ENCODE assay signal across 4 cellular contexts in the genomic region with DNA sequence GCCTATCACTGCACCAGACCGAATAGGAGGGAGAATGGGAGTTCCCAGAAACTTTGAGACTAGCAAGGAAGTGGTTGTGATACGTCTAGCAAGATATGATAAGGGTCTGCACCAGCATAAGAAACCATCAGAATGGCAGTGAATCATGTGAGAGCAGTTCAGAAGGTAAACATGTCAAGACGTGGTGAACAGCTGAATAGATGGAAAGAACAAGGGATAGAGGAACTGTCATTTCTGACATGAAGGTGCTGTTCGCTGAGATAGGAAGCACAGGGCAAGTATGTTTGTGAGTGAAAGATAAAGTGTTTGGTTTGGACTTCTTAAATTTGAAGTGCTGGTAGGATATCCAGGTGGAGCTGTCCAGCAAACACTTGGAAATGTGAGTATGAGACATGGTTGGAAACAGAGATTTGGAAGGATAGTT.
A peak's percentile ranks its signal among the peaks of the same experiment; 100 is the strongest.
TF ChIP-seq lines count a peak whose summit lies in the region.

No MANE protein-coding gene starts in this region.

TF ChIP-seq in SK-N-SH, 30 proteins besides CTCF, POLR2A, EP300 and RAD21:
- no peak for TF ChIP-seq GABPA (IDR thresholded peaks at IDR 0.05; ENCODE audit: low read depth)
- TF ChIP-seq, protein P1, sequence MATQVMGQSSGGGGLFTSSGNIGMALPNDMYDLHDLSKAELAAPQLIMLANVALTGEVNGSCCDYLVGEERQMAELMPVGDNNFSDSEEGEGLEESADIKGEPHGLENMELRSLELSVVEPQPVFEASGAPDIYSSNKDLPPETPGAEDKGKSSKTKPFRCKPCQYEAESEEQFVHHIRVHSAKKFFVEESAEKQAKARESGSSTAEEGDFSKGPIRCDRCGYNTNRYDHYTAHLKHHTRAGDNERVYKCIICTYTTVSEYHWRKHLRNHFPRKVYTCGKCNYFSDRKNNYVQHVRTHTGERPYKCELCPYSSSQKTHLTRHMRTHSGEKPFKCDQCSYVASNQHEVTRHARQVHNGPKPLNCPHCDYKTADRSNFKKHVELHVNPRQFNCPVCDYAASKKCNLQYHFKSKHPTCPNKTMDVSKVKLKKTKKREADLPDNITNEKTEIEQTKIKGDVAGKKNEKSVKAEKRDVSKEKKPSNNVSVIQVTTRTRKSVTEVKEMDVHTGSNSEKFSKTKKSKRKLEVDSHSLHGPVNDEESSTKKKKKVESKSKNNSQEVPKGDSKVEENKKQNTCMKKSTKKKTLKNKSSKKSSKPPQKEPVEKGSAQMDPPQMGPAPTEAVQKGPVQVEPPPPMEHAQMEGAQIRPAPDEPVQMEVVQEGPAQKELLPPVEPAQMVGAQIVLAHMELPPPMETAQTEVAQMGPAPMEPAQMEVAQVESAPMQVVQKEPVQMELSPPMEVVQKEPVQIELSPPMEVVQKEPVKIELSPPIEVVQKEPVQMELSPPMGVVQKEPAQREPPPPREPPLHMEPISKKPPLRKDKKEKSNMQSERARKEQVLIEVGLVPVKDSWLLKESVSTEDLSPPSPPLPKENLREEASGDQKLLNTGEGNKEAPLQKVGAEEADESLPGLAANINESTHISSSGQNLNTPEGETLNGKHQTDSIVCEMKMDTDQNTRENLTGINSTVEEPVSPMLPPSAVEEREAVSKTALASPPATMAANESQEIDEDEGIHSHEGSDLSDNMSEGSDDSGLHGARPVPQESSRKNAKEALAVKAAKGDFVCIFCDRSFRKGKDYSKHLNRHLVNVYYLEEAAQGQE (IDR thresholded peaks at IDR 0.05; ENCODE audit: low read depth, low read length): peak; percentile 88

TF ChIP-seq in SK-N-SH treated with all-trans-retinoic acid at 6 μM for 48 hours, 23 proteins besides CTCF, POLR2A, EP300 and RAD21:
- TF ChIP-seq ZNF70 (CRISPR knock-in tag; IDR thresholded peaks at IDR 0.05) (no peak), TOX (CRISPR knock-in tag; IDR thresholded peaks at IDR 0.05; ENCODE audit: borderline replicate concordance) (no peak)
- TF ChIP-seq, protein P2, sequence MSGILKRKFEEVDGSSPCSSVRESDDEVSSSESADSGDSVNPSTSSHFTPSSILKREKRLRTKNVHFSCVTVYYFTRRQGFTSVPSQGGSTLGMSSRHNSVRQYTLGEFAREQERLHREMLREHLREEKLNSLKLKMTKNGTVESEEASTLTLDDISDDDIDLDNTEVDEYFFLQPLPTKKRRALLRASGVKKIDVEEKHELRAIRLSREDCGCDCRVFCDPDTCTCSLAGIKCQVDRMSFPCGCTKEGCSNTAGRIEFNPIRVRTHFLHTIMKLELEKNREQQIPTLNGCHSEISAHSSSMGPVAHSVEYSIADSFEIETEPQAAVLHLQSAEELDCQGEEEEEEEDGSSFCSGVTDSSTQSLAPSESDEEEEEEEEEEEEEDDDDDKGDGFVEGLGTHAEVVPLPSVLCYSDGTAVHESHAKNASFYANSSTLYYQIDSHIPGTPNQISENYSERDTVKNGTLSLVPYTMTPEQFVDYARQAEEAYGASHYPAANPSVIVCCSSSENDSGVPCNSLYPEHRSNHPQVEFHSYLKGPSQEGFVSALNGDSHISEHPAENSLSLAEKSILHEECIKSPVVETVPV (CRISPR knock-in tag; IDR thresholded peaks at IDR 0.05): no peak

TF ChIP-seq in IMR-90, 13 proteins besides CTCF, POLR2A, EP300 and RAD21:
- TF ChIP-seq CEBPB (IDR thresholded peaks at IDR 0.05; ENCODE audit: low read depth, low read length) (no peak), MXI1 (IDR thresholded peaks at IDR 0.05; ENCODE audit: borderline replicate concordance, low read depth, low read length) (no peak)
- TF ChIP-seq, protein P3, sequence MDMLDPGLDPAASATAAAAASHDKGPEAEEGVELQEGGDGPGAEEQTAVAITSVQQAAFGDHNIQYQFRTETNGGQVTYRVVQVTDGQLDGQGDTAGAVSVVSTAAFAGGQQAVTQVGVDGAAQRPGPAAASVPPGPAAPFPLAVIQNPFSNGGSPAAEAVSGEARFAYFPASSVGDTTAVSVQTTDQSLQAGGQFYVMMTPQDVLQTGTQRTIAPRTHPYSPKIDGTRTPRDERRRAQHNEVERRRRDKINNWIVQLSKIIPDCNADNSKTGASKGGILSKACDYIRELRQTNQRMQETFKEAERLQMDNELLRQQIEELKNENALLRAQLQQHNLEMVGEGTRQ (IDR thresholded peaks at IDR 0.05; ENCODE audit: low read depth, low read length): no peak
- TF ChIP-seq, protein P4, sequence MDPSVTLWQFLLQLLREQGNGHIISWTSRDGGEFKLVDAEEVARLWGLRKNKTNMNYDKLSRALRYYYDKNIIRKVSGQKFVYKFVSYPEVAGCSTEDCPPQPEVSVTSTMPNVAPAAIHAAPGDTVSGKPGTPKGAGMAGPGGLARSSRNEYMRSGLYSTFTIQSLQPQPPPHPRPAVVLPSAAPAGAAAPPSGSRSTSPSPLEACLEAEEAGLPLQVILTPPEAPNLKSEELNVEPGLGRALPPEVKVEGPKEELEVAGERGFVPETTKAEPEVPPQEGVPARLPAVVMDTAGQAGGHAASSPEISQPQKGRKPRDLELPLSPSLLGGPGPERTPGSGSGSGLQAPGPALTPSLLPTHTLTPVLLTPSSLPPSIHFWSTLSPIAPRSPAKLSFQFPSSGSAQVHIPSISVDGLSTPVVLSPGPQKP (IDR thresholded peaks at IDR 0.05; ENCODE audit: borderline replicate concordance, low read depth, low read length): no peak

TF ChIP-seq in GM12878, 131 proteins besides CTCF, POLR2A, EP300 and RAD21:
- TF ChIP-seq KAT2A (conservative IDR thresholded peaks at IDR 0.05; ENCODE audit: control insufficient read depth, low read depth, low read length) (no peak), EZH2 (IDR thresholded peaks at IDR 0.05; ENCODE audit: borderline replicate concordance, control insufficient read depth, low read depth, low read length) (no peak), SREBF1 (IDR thresholded peaks at IDR 0.05; ENCODE audit: low read length) (no peak), SMAD1 (IDR thresholded peaks at IDR 0.05; ENCODE audit: low read depth, partially characterized antibody) (no peak), SIN3A (IDR thresholded peaks at IDR 0.05; ENCODE audit: low read depth, low read length) (no peak)
- TF ChIP-seq, protein P1 (IDR thresholded peaks at IDR 0.05; ENCODE audit: low read depth, low read length): peak; percentile 53; the same call in 1 of the 2 replicates
